ENCODE assay signal across 15 cellular contexts in genomic region chr15:85551221-85551832, GRCh38.
A peak's percentile ranks its signal among the peaks of the same experiment; 100 is the strongest.
DNase-seq lines count a peak whose midpoint lies in the region; ATAC-seq and TF ChIP-seq lines count a peak whose summit lies in the region.
"Had no signal": no experiment of that assay in that cellular context is flagged by ENCODE, and none has a peak within 500 bp of the region (broad histone marks: within the 10 kb centered on the region; RNA-seq: fewer than 3 reads in every experiment).

No MANE protein-coding gene starts in this region.

- TF ChIP-seq CTCF in CD14-positive monocyte (IDR thresholded peaks at IDR 0.05) (no peak), natural killer cell (IDR thresholded peaks at IDR 0.05) (no peak), GM23338 (conservative IDR thresholded peaks at IDR 0.05; ENCODE audit: low read depth in 2 of 2) (no peak)

- ATAC-seq in natural killer cell (peak; percentile 30 to 67 (median 49)), GM23338 (no peak)
- ATAC-seq: activated CD8-positive, alpha-beta T cell treated with anti-CD3 and anti-CD28 coated beads for 36 hours; activated T-cell treated with anti-CD3 and anti-CD28 coated beads, Interleukin-2, amount 50 U/mL, for 72 hours; HCT116 had no signal

- H3K4me3 Mint-ChIP-seq in CD14-positive monocyte (peak overlapping the region in 1 of 2 donors; percentile 15), natural killer cell (no peak overlapping the region), GM23338 (no peak overlapping the region)
- H3K4me3 Mint-ChIP-seq: activated CD8-positive, alpha-beta T cell treated with anti-CD3 and anti-CD28 coated beads for 36 hours; activated T-cell treated with anti-CD3 and anti-CD28 coated beads, Interleukin-2, amount 50 U/mL, for 72 hours; neural progenitor cell had no signal

- no peaks in the 10 kb centered on the region for H3K27me3 ChIP-seq in GM23338 (ENCODE audit: insufficient read depth)
- H3K27me3 ChIP-seq: neural progenitor cell had no signal

- no peak overlapping the region for H2AFZ ChIP-seq in GM23338
- H2AFZ ChIP-seq: neural progenitor cell had no signal

- no peak overlapping the region for H3K4me3 ChIP-seq in GM23338
- H3K4me3 ChIP-seq: neural progenitor cell had no signal

- peaks cover 80% of the 10 kb centered on the region for H3K4me1 Mint-ChIP-seq in CD14-positive monocyte
- peaks cover 29 to 45% of the 10 kb centered on the region in 2 donors for H3K4me1 Mint-ChIP-seq in natural killer cell
- H3K4me1 Mint-ChIP-seq in GM23338: peaks cover 10% of the 10 kb centered on the region
- H3K4me1 Mint-ChIP-seq: neural progenitor cell had no signal

- intact Hi-C loops in CD14-positive monocyte (cut with micrococcal nuclease) (no loop called here), natural killer cell (cut with micrococcal nuclease) (no loop called here)

- no peaks in the 10 kb centered on the region; the same call in 1 of the 2 replicates for H4K20me1 ChIP-seq in GM23338 (replicated peaks; ENCODE audit: insufficient read depth)

- no peak overlapping the region for H3K27ac ChIP-seq in GM23338 (ENCODE audit: low read depth)
- H3K27ac ChIP-seq: neural progenitor cell, VCaP had no signal

- peaks cover 14% of the 10 kb centered on the region for H3K4me1 ChIP-seq in GM23338 (ENCODE audit: insufficient read depth)
- H3K4me1 ChIP-seq: neural progenitor cell had no signal

- H3F3A ChIP-seq in GM23338 (replicated peaks; ENCODE audit: low read depth): no peaks in the 10 kb centered on the region

- peaks cover 18 to 33% of the 10 kb centered on the region in 2 donors for H3K36me3 Mint-ChIP-seq in CD14-positive monocyte
- no peaks in the 10 kb centered on the region for H3K36me3 Mint-ChIP-seq in natural killer cell
- H3K36me3 Mint-ChIP-seq in GM23338 (ENCODE audit: low read depth): peaks cover 19% of the 10 kb centered on the region

- peak overlapping the region; percentile 32 to 82 (median 77) for H3K27ac Mint-ChIP-seq in CD14-positive monocyte
- peak overlapping the region in 1 of 2 donors; percentile 12 for H3K27ac Mint-ChIP-seq in natural killer cell
- H3K27ac Mint-ChIP-seq in GM23338: no peak overlapping the region
- H3K27ac Mint-ChIP-seq: activated CD8-positive, alpha-beta T cell treated with anti-CD3 and anti-CD28 coated beads for 36 hours; activated T-cell treated with anti-CD3 and anti-CD28 coated beads, Interleukin-2, amount 50 U/mL, for 72 hours; neural progenitor cell had no signal

- H3K4me2 ChIP-seq in GM23338: no peak overlapping the region
- H3K4me2 ChIP-seq: neural progenitor cell had no signal

- H3K9me3 Mint-ChIP-seq in CD14-positive monocyte (no peaks in the 10 kb centered on the region), natural killer cell (no peaks in the 10 kb centered on the region), GM23338 (peaks cover 7% of the 10 kb centered on the region; the same call in 2 of the 3 replicates)
- H3K9me3 Mint-ChIP-seq: activated CD8-positive, alpha-beta T cell treated with anti-CD3 and anti-CD28 coated beads for 36 hours; activated T-cell treated with anti-CD3 and anti-CD28 coated beads, Interleukin-2, amount 50 U/mL, for 72 hours had no signal

- H3K79me2 ChIP-seq in GM23338 (replicated peaks; ENCODE audit: insufficient read depth): peaks cover 4% of the 10 kb centered on the region; the same call in 1 of the 2 replicates

- H3K36me3 ChIP-seq in GM23338 (ENCODE audit: insufficient read depth): 0 out of 2 replicates have a peak, but pooled peaks cover 7% of the 10 kb centered on the region
- H3K36me3 ChIP-seq: neural progenitor cell had no signal

- no peaks in the 10 kb centered on the region for H3K9me2 ChIP-seq in GM23338 (ENCODE audit: insufficient read depth)

- H3K27me3 Mint-ChIP-seq in CD14-positive monocyte (ENCODE audit: low read depth in 3 of 3) (no peaks in the 10 kb centered on the region), natural killer cell (ENCODE audit: low read depth in 2 of 2) (no peaks in the 10 kb centered on the region), GM23338 (ENCODE audit: insufficient read depth, low read depth, poor library complexity) (peaks cover 2% of the 10 kb centered on the region)
- H3K27me3 Mint-ChIP-seq: activated CD8-positive, alpha-beta T cell treated with anti-CD3 and anti-CD28 coated beads for 36 hours had no signal

- DNase-seq in CD14-positive monocyte (ENCODE audit: low spot score) (no peak), M059J (ENCODE audit: low read depth) (peak; percentile 6), fibroblast of gingiva (ENCODE audit: low read depth) (peak; percentile 86), natural killer cell (no peak), EL (no peak), RPMI8226 (no peak), GM23338 (ENCODE audit: low spot score) (no peak)
- DNase-seq: activated CD8-positive, alpha-beta T cell treated with anti-CD3 and anti-CD28 coated beads for 36 hours; activated T-cell treated with anti-CD3 and anti-CD28 coated beads, Interleukin-2, amount 50 U/mL, for 72 hours; amygdala; MM.1S; NCI-H774 had no signal

TF ChIP-seq in GM23338, 12 proteins besides CTCF, POLR2A, EP300 and RAD21 (continues in another document):
- TF ChIP-seq POLR2AphosphoS5 (IDR thresholded peaks at IDR 0.05; ENCODE audit: low read depth) (no peak), ZNF114 (CRISPR knock-in tag; IDR thresholded peaks at IDR 0.05) (no peak), NANOG (IDR thresholded peaks at IDR 0.05; ENCODE audit: borderline replicate concordance) (no peak), CREB1 (CRISPR knock-in tag; IDR thresholded peaks at IDR 0.05; ENCODE audit: low read depth) (no peak), EZH2phosphoT487 (IDR thresholded peaks at IDR 0.05; ENCODE audit: unreplicated experiment) (no peak)
- TF ChIP-seq, protein P1, sequence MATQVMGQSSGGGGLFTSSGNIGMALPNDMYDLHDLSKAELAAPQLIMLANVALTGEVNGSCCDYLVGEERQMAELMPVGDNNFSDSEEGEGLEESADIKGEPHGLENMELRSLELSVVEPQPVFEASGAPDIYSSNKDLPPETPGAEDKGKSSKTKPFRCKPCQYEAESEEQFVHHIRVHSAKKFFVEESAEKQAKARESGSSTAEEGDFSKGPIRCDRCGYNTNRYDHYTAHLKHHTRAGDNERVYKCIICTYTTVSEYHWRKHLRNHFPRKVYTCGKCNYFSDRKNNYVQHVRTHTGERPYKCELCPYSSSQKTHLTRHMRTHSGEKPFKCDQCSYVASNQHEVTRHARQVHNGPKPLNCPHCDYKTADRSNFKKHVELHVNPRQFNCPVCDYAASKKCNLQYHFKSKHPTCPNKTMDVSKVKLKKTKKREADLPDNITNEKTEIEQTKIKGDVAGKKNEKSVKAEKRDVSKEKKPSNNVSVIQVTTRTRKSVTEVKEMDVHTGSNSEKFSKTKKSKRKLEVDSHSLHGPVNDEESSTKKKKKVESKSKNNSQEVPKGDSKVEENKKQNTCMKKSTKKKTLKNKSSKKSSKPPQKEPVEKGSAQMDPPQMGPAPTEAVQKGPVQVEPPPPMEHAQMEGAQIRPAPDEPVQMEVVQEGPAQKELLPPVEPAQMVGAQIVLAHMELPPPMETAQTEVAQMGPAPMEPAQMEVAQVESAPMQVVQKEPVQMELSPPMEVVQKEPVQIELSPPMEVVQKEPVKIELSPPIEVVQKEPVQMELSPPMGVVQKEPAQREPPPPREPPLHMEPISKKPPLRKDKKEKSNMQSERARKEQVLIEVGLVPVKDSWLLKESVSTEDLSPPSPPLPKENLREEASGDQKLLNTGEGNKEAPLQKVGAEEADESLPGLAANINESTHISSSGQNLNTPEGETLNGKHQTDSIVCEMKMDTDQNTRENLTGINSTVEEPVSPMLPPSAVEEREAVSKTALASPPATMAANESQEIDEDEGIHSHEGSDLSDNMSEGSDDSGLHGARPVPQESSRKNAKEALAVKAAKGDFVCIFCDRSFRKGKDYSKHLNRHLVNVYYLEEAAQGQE (IDR thresholded peaks at IDR 0.05; ENCODE audit: unreplicated experiment): no peak

Comparison
In these comparisons a context has a peak if more than half of its experiments do, and no peak if none do; other contexts are left out.
1. DNase-seq: peak in M059J (single experiment) and fibroblast of gingiva (single experiment); none in CD14-positive monocyte (single experiment), natural killer cell (single experiment), EL (single experiment), RPMI8226 (single experiment) and GM23338 (single experiment).